Comparison of ENCODE assay signal across 20 cellular contexts in genomic region chr13:99722419-99722818, GRCh38.
"Had no signal": no experiment of that assay in that cellular context is flagged by ENCODE, and none has a peak within 500 bp of the region (broad histone marks: within the 10 kb centered on the region; RNA-seq: fewer than 3 reads in every experiment).

No MANE protein-coding gene starts in this region.

- H3K27ac ChIP-seq: hepatocyte, lower lobe of right lung, ovary, right lobe of liver, suprapubic skin, VCaP had no signal

- H3K4me3 Mint-ChIP-seq: nephron; stimulated activated naive CD8-positive, alpha-beta T cell treated with anti-CD3 and anti-CD28 coated beads, Interleukin-15, amount 100 ng/mL, for 72 hours had no signal

- ATAC-seq: left colon; lower lobe of right lung; stimulated activated naive CD8-positive, alpha-beta T cell treated with anti-CD3 and anti-CD28 coated beads, Interleukin-15, amount 100 ng/mL, for 72 hours had no signal

- H3K4me3 ChIP-seq: hepatocyte, lower lobe of right lung, ovary, right lobe of liver, suprapubic skin had no signal

- H3K9me3 ChIP-seq: lower lobe of right lung, ovary, suprapubic skin had no signal

- H3K4me1 ChIP-seq: lower lobe of right lung, right lobe of liver, suprapubic skin had no signal

- H3K4me1 Mint-ChIP-seq: nephron; stimulated activated naive CD8-positive, alpha-beta T cell treated with anti-CD3 and anti-CD28 coated beads, Interleukin-15, amount 100 ng/mL, for 72 hours had no signal

- H3K36me3 ChIP-seq: lower lobe of right lung, ovary, right lobe of liver, suprapubic skin had no signal

- H3K9me3 Mint-ChIP-seq: stimulated activated naive CD8-positive, alpha-beta T cell treated with anti-CD3 and anti-CD28 coated beads, Interleukin-15, amount 100 ng/mL, for 72 hours; type B pancreatic cell had no signal

- H3K36me3 Mint-ChIP-seq: type B pancreatic cell had no signal

- H3K27me3 ChIP-seq: hepatocyte, ovary, right lobe of liver, suprapubic skin had no signal

- DNase-seq: activated CD4-positive, alpha-beta T cell treated with anti-CD3 and anti-CD28 coated beads for 1 hour; activated CD8-positive, alpha-beta memory T cell treated with anti-CD3 and anti-CD28 coated beads for 24 hours; activated CD8-positive, alpha-beta memory T cell treated with anti-CD3 and anti-CD28 coated beads, Interleukin-2, amount 50 U/mL, for 48 hours; activated effector memory CD4-positive, alpha-beta T cell treated with anti-CD3 and anti-CD28 coated beads, Interleukin-2, amount 50 U/mL, for 16 hours; activated naive CD4-positive, alpha-beta T cell treated with anti-CD3 and anti-CD28 coated beads, Interleukin-2, amount 50 U/mL, for 16 hours; activated T-cell treated with anti-CD3 and anti-CD28 coated beads, Interleukin-2, amount 50 U/mL, for 48 hours; aorta; effector memory CD4-positive, alpha-beta T cell; left colon; lower lobe of right lung; ovary; right lobe of liver; stimulated activated CD4-positive, alpha-beta T cell treated with anti-CD3 and anti-CD28 coated beads, Interleukin-4, amount 100 ng/mL, for 1 hour; stimulated activated naive CD8-positive, alpha-beta T cell treated with anti-CD3 and anti-CD28 coated beads, Interleukin-15, amount 100 ng/mL, for 72 hours; T-helper 2 cell had no signal

- H3K27me3 Mint-ChIP-seq: stimulated activated naive CD8-positive, alpha-beta T cell treated with anti-CD3 and anti-CD28 coated beads, Interleukin-15, amount 100 ng/mL, for 72 hours had no signal

- H3K27ac Mint-ChIP-seq: nephron, type B pancreatic cell had no signal
